In genomic region chr12:6450869-6451347, GRCh38 we compare ENCODE assay signal across 9 cellular contexts. TPM values are rescaled to one million over a fixed set of nuclear protein-coding genes. Genes with fewer than 3 reads are reported as not detected.
A peak's percentile ranks its signal among the peaks of the same experiment; 100 is the strongest.
DNase-seq lines count a peak whose midpoint lies in the region; ATAC-seq and TF ChIP-seq lines count a peak whose summit lies in the region.
"Had no signal": no experiment of that assay in that cellular context is flagged by ENCODE, and none has a peak within 500 bp of the region (broad histone marks: within the 10 kb centered on the region; RNA-seq: fewer than 3 reads in every experiment).

No MANE protein-coding gene starts in this region.

- no peaks in the 10 kb centered on the region for H3K9me3 Mint-ChIP-seq in WTC11

- no peak for TF ChIP-seq POLR2A in gastroesophageal sphincter (IDR thresholded peaks at IDR 0.05)

- H3K9me3 ChIP-seq in gastroesophageal sphincter: no peaks in the 10 kb centered on the region
- H3K9me3 ChIP-seq in psoas muscle: no peaks in the 10 kb centered on the region

- H3K4me3 Mint-ChIP-seq in WTC11: peak overlapping the region; percentile 51

- DNase-seq in WTC11 (ENCODE audit: low spot score) (no peak), psoas muscle (peak in 1 of 2 donors; percentile 39), NCI-H2196 treated with DMSO at 0.1 percent for 48 hours (lab: John Stamatoyannopoulos, UW; ENCODE audit: unreplicated experiment) (no peak), amniotic stem cell (lab: John Stamatoyannopoulos, UW) (no peak), SKM-1 treated with dmso at 0.1 percent for 144 hours (lab: John Stamatoyannopoulos, UW; ENCODE audit: unreplicated experiment) (no peak)

- intact Hi-C loops in psoas muscle (cut with DNase I): loop anchor here in 1 of 2 donors (5.0 kb wide), 1 partner anchor 124 kb away; no protein-coding TSS in a partner anchor

- H3K4me1 ChIP-seq in gastroesophageal sphincter (peaks cover 3 to 49% (median 16%) of the 10 kb centered on the region in 3 donors), psoas muscle (peaks cover 11% of the 10 kb centered on the region)

- H3K27ac Mint-ChIP-seq in WTC11: peak overlapping the region; percentile 92

- peaks cover 0 to 49% of the 10 kb centered on the region in 2 donors for H3K36me3 ChIP-seq in gastroesophageal sphincter
- H3K36me3 ChIP-seq in psoas muscle (ENCODE audit: insufficient read depth in 1 of 2, low read depth in 1 of 2): peaks cover 0 to 52% of the 10 kb centered on the region in 2 donors

- no peaks in the 10 kb centered on the region for H3K27me3 ChIP-seq in gastroesophageal sphincter
- no peaks in the 10 kb centered on the region for H3K27me3 ChIP-seq in psoas muscle (ENCODE audit: insufficient read depth in 3 of 3, low read length in 2 of 3)

- 6 to 7% methylated on average over 6 of the region's 11 CpGs for WGBS in gastroesophageal sphincter (ENCODE audit: low coverage in 1 of 2), 2 donors
- 7 to 10% (median 9%) methylated on average over 10 to 11 of the region's 11 CpGs for WGBS in psoas muscle, 3 donors

- CTCF ChIA-PET in WTC11 (lab: Charles Lee): interaction anchor here (0.6 to 3.9 kb wide), 8 partner anchors 15 to 125 kb away, joined by 3 to 39 read pairs (median 6); partner anchors contain the start of gene VAMP1

- TF ChIP-seq CTCF in WTC11 (IDR thresholded peaks at IDR 0.05) (no peak), gastroesophageal sphincter (IDR thresholded peaks at IDR 0.05) (no peak), psoas muscle (IDR thresholded peaks at IDR 0.05) (no peak)

- H3K4me3 ChIP-seq in gastroesophageal sphincter: peak overlapping the region; percentile 63 to 72
- peak overlapping the region; percentile 90 for H3K4me3 ChIP-seq in psoas muscle

- H3K27ac ChIP-seq in gastroesophageal sphincter: peak overlapping the region; percentile 83 to 98 (median 95)
- peak overlapping the region; percentile 95 for H3K27ac ChIP-seq in psoas muscle

- no peak for TF ChIP-seq EP300 in gastroesophageal sphincter (IDR thresholded peaks at IDR 0.05)

- peaks cover 39% of the 10 kb centered on the region for H3K4me1 Mint-ChIP-seq in WTC11

- POLR2A ChIA-PET in WTC11 (lab: Charles Lee): interaction anchor here (0.6 to 2.3 kb wide), 7 partner anchors 17 to 483 kb away, joined by 3 to 16 read pairs (median 3); partner anchors contain the start of genes MRPL51, SCNN1A and VAMP1

- ATAC-seq in GM18520 (IDR thresholded peaks at IDR 0.05; ENCODE audit: unreplicated experiment) (peak; percentile 2), WTC11 (peak; percentile 59), gastroesophageal sphincter (no peak), psoas muscle (peak in 2 of 4 donors; percentile 20 to 21), HG02970 (IDR thresholded peaks at IDR 0.05; ENCODE audit: low FRiP score, unreplicated experiment) (no peak)

- no peaks in the 10 kb centered on the region for H3K36me3 Mint-ChIP-seq in WTC11

- H3K27me3 Mint-ChIP-seq in WTC11 (ENCODE audit: low read depth): no peaks in the 10 kb centered on the region

TF ChIP-seq in WTC11, 78 proteins besides CTCF, POLR2A, EP300 and RAD21:
- TF ChIP-seq PRDM15 (CRISPR knock-in tag; IDR thresholded peaks at IDR 0.05): peak; percentile 45; the same call in 1 of the 2 replicates
- peak; percentile 96 for TF ChIP-seq ZNF281 (CRISPR knock-in tag; IDR thresholded peaks at IDR 0.05)
- no peak for TF ChIP-seq NR1H2 (CRISPR knock-in tag; IDR thresholded peaks at IDR 0.05)
- TF ChIP-seq ZNF396 (CRISPR knock-in tag; IDR thresholded peaks at IDR 0.05; ENCODE audit: borderline replicate concordance): 0 out of 2 replicates have a peak, but pooled peaks have one; percentile 17
- TF ChIP-seq MAX (CRISPR knock-in tag; IDR thresholded peaks at IDR 0.05): 0 out of 2 replicates have a peak, but pooled peaks have one; percentile 39
TF ChIP-seq in WTC11: peak in this region for 4.

RNA-seq across cellular contexts. Expression of gene TAPBPL, which starts 0.9 kb away (rescaled TPM):
- 0.98 to 1.3 TPM (median 1.1 TPM) in 3 replicates for total RNA-seq in WTC11 (2021)
- total RNA-seq in gastroesophageal sphincter: 10 to 100 TPM; 11.6 to 31.3 (median 16.4) TPM
- 10 to 100 TPM in 1 of 4 donors, 1 to 10 TPM in 3; 6.4 to 11.3 (median 8.4) TPM for total RNA-seq in psoas muscle
- polyA plus RNA-seq in psoas muscle: 1 to 10 TPM; 4.6 to 8.4 (median 4.9) TPM

RNA-seq across cellular contexts. Expression of gene CD27, which starts 6.2 kb away (rescaled TPM):
- total RNA-seq in WTC11 (2021) (0.23 to 0.34 TPM (median 0.28 TPM) in 3 replicates), gastroesophageal sphincter (under 1 TPM in 2 of 4 donors, not detected in 2; 0.45 to 0.89 TPM), psoas muscle (under 1 TPM in 2 of 4 donors, not detected in 2; 0.28 to 0.29 TPM)
- under 1 TPM in 1 of 3 donors, not detected in 2; 0.10 TPM for polyA plus RNA-seq in psoas muscle
- total RNA-seq: RPMI7951 had no signal

RNA-seq across cellular contexts. Expression of gene VAMP1, which starts 19.6 kb away (rescaled TPM):
- total RNA-seq in WTC11 (2021): 12.8 to 14.3 TPM (median 13.8 TPM) in 3 replicates
- 10 to 100 TPM; 10.5 to 45.5 (median 17.9) TPM for total RNA-seq in gastroesophageal sphincter
- total RNA-seq in psoas muscle: 1 to 10 TPM; 1.5 to 6.2 (median 3.2) TPM
- 10 to 100 TPM in 1 of 3 donors, 1 to 10 TPM in 2; 1.9 to 16.9 (median 2.1) TPM for polyA plus RNA-seq in psoas muscle

RNA-seq across cellular contexts. Expression of gene MRPL51, which starts 42.2 kb away (rescaled TPM):
- 285 to 290 TPM (median 288 TPM) in 3 replicates for total RNA-seq in WTC11 (2021)
- 10 to 100 TPM; 51.0 to 99.3 (median 66.0) TPM for total RNA-seq in gastroesophageal sphincter
- 100 to 1,000 TPM; 202 to 250 (median 227) TPM for total RNA-seq in psoas muscle
- polyA plus RNA-seq in psoas muscle: 100 to 1,000 TPM; 153 to 217 (median 180) TPM

RNA-seq across cellular contexts. Expression of gene NCAPD2, which starts 43.0 kb away (rescaled TPM):
- total RNA-seq in WTC11 (2021) (131 to 141 TPM (median 133 TPM) in 3 replicates), gastroesophageal sphincter (10 to 100 TPM; 21.2 to 28.0 (median 24.8) TPM), psoas muscle (10 to 100 TPM; 10.1 to 13.4 (median 11.2) TPM)
- 1 to 10 TPM; 3.9 to 9.5 (median 5.9) TPM for polyA plus RNA-seq in psoas muscle

Comparison
In these comparisons a context has a peak if more than half of its experiments do, and no peak if none do; other contexts are left out.
1. ATAC-seq: peak in GM18520 (single experiment) and WTC11 (single experiment); none in gastroesophageal sphincter (single experiment) and HG02970 (single experiment).